Comparison of ENCODE assay signal across 10 cellular contexts in the genomic region with DNA sequence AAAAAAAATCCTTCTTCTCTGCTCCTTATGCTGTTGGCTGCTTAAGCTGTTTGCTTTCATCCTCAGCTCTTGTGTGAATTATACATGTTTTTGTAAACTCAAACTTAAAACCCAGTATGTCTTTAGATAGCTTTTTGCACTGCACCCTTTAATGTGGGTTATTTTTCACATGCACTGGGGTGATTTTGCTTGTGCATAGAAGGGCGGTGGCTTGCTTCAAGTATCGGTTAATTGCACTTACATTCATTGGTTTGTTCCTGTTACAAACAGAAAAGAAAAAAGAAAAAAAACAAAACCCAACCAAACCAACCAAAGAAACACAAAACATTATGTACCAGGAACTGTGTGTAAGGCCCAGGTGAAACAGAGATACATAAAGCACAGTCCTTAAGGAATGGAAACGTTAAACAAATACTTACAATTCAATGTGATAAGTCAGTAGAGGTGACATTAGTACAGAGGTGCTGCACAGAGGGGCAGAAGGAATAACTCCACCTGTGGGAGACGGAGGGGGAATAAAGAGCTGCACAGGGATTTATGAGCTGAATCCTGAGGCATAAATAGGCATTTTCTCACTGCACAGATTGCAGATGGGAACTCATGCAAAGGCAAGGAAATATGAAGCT.
"Had no signal": no experiment of that assay in that cellular context is flagged by ENCODE, and none has a peak within 500 bp of the region (broad histone marks: within the 10 kb centered on the region; RNA-seq: fewer than 3 reads in every experiment).

No MANE protein-coding gene starts in this region.

- H3K4me3 ChIP-seq: gastrocnemius medialis, left ventricle myocardium inferior, spleen, tibial artery had no signal

- H3K9me3 ChIP-seq: gastrocnemius medialis, left ventricle myocardium inferior, tibial artery had no signal

- H3K27ac ChIP-seq: gastrocnemius medialis, left ventricle myocardium inferior, spleen, tibial artery had no signal

- H3K4me1 ChIP-seq: gastrocnemius medialis, left ventricle myocardium inferior, spleen, tibial artery had no signal

- ATAC-seq: gastrocnemius medialis had no signal

- H3K36me3 ChIP-seq: gastrocnemius medialis, left ventricle myocardium inferior, spleen, tibial artery had no signal

- DNase-seq: activated gamma-delta T cell, cerebellar nuclear complex, cortex of kidney, gastrocnemius medialis, kidney, left ventricle myocardium inferior, mammary epithelial cell, spleen, T1000 had no signal

- H3K27me3 ChIP-seq: gastrocnemius medialis, spleen, tibial artery had no signal
